1 cellular context compared by ENCODE assay signal in genomic region chr1:23276531-23276930, GRCh38.
TF ChIP-seq lines count a peak whose summit lies in the region.

No MANE protein-coding gene starts in this region.

TF ChIP-seq in K562, 482 proteins besides CTCF, POLR2A, EP300 and RAD21 (continued from another document):
- TF ChIP-seq, protein P1, sequence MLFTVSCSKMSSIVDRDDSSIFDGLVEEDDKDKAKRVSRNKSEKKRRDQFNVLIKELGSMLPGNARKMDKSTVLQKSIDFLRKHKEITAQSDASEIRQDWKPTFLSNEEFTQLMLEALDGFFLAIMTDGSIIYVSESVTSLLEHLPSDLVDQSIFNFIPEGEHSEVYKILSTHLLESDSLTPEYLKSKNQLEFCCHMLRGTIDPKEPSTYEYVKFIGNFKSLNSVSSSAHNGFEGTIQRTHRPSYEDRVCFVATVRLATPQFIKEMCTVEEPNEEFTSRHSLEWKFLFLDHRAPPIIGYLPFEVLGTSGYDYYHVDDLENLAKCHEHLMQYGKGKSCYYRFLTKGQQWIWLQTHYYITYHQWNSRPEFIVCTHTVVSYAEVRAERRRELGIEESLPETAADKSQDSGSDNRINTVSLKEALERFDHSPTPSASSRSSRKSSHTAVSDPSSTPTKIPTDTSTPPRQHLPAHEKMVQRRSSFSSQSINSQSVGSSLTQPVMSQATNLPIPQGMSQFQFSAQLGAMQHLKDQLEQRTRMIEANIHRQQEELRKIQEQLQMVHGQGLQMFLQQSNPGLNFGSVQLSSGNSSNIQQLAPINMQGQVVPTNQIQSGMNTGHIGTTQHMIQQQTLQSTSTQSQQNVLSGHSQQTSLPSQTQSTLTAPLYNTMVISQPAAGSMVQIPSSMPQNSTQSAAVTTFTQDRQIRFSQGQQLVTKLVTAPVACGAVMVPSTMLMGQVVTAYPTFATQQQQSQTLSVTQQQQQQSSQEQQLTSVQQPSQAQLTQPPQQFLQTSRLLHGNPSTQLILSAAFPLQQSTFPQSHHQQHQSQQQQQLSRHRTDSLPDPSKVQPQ (CRISPR knock-in tag; IDR thresholded peaks at IDR 0.05; ENCODE audit: borderline replicate concordance) = no peak
- no peak for TF ChIP-seq STAT5B (CRISPR knock-in tag; IDR thresholded peaks at IDR 0.05)
- TF ChIP-seq MAFK (IDR thresholded peaks at IDR 0.05; ENCODE audit: low read length) = no peak
- no peak for TF ChIP-seq NFRKB (IDR thresholded peaks at IDR 0.05; ENCODE audit: low read depth)
- no peak for TF ChIP-seq NUFIP1 (IDR thresholded peaks at IDR 0.05; ENCODE audit: partially characterized antibody)
- TF ChIP-seq, protein P2, sequence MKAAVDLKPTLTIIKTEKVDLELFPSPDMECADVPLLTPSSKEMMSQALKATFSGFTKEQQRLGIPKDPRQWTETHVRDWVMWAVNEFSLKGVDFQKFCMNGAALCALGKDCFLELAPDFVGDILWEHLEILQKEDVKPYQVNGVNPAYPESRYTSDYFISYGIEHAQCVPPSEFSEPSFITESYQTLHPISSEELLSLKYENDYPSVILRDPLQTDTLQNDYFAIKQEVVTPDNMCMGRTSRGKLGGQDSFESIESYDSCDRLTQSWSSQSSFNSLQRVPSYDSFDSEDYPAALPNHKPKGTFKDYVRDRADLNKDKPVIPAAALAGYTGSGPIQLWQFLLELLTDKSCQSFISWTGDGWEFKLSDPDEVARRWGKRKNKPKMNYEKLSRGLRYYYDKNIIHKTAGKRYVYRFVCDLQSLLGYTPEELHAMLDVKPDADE (conservative IDR thresholded peaks at IDR 0.05; ENCODE audit: control insufficient read depth, low read depth, low read length) = no peak
- TF ChIP-seq, protein P3, sequence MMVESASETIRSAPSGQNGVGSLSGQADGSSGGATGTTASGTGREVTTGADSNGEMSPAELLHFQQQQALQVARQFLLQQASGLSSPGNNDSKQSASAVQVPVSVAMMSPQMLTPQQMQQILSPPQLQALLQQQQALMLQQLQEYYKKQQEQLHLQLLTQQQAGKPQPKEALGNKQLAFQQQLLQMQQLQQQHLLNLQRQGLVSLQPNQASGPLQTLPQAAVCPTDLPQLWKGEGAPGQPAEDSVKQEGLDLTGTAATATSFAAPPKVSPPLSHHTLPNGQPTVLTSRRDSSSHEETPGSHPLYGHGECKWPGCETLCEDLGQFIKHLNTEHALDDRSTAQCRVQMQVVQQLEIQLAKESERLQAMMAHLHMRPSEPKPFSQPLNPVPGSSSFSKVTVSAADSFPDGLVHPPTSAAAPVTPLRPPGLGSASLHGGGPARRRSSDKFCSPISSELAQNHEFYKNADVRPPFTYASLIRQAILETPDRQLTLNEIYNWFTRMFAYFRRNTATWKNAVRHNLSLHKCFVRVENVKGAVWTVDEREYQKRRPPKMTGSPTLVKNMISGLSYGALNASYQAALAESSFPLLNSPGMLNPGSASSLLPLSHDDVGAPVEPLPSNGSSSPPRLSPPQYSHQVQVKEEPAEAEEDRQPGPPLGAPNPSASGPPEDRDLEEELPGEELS (CRISPR knock-in tag; IDR thresholded peaks at IDR 0.05; ENCODE audit: borderline replicate concordance) = no peak
- TF ChIP-seq E2F3 (CRISPR knock-in tag; IDR thresholded peaks at IDR 0.05) = no peak
- no peak for TF ChIP-seq ZNF121 (CRISPR knock-in tag; conservative IDR thresholded peaks at IDR 0.05)
- TF ChIP-seq NCOA2 (IDR thresholded peaks at IDR 0.05; ENCODE audit: partially characterized antibody in 2 of 2) = no peak
- no peak for TF ChIP-seq ZFP30 (CRISPR knock-in tag; IDR thresholded peaks at IDR 0.05; ENCODE audit: borderline replicate concordance)
- no peak for TF ChIP-seq RBBP5 (IDR thresholded peaks at IDR 0.05; ENCODE audit: borderline replicate concordance, insufficient read depth, low read length, poor library complexity, severe bottlenecking)
- TF ChIP-seq SIN3B (IDR thresholded peaks at IDR 0.05; ENCODE audit: low read depth) = no peak
